Comparison of ENCODE assay signal across 8 cellular contexts in the genomic region with DNA sequence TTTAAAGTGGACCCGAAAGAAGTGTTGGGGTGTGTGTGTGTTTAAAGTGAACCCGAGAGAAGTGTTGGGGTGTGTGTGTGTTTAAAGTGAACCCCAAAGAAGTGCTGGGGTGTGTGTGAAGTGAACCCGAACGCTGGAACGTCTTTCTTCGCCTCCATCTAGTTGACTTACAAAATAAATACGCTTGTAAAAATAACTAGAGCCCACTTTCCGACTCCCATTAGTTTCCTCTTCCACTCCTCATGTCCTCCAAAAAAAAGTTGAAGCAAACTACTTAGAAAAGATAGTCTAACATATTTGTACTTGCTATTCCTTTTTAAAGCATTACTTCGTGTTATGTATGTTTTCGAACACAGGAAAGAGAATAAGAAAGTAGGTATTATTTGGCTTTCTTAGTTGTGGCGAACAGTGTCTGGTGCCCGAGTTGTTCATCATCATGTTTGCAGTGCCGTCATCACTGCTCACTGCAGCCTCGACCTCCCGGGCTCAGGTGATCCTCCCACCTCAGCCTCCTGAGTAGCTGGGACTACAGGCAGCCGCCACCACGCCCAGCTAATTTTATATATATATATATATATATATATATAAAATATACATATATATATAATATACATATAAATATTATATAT. TPM values are rescaled to one million over a fixed set of nuclear protein-coding genes. Genes with fewer than 3 reads are reported as not detected.
DNase-seq lines count a peak whose midpoint lies in the region; ATAC-seq and TF ChIP-seq lines count a peak whose summit lies in the region.

No MANE protein-coding gene starts in this region.

- POLR2A ChIA-PET in SK-N-SH (lab: Yijun Ruan, JAX) = no interaction called here

- H3K4me2 ChIP-seq in SK-N-SH = peak overlapping the region; percentile 77

- no peak for DNase-seq in SK-N-SH
- peak; percentile 24 for DNase-seq in T follicular helper cell (ENCODE audit: low read depth)
- peak; percentile 25 for DNase-seq in cerebellar cortex (ENCODE audit: low spot score)

- H3K4me1 ChIP-seq in SK-N-SH (ENCODE audit: control insufficient read depth in 1 of 2, insufficient read depth in 2 of 2, low read depth in 1 of 2, low read length in 1 of 2) (peaks cover 3 to 7% of the 10 kb centered on the region in 2 experiments; a peak in 2 of 4 replicates), muscle layer of duodenum (ENCODE audit: control insufficient read depth in 1 of 2, insufficient read depth in 2 of 2, low read length in 2 of 2) (peaks cover 0 to 18% of the 10 kb centered on the region in 2 donors)

- no peak for TF ChIP-seq CTCF in SK-N-SH (IDR thresholded peaks at IDR 0.05)

- TF ChIP-seq EP300 in SK-N-SH (IDR thresholded peaks at IDR 0.05; ENCODE audit: borderline replicate concordance in 1 of 2, low read depth in 1 of 2, low read length in 1 of 2) = no peak

- H3K36me3 ChIP-seq in SK-N-SH (replicated peaks in 1 of 2; ENCODE audit: control insufficient read depth in 1 of 2, insufficient read depth in 2 of 2, low read length in 1 of 2) = peaks cover 0 to 3% of the 10 kb centered on the region in 2 experiments
- peaks cover 0 to 9% of the 10 kb centered on the region in 2 donors for H3K36me3 ChIP-seq in muscle layer of duodenum (ENCODE audit: control insufficient read depth in 1 of 2, insufficient read depth in 2 of 2, low read length in 2 of 2)

- peak overlapping the region; percentile 86 to 93 for H3K4me3 ChIP-seq in SK-N-SH (ENCODE audit: low read depth in 2 of 2, low read length in 1 of 2)
- peak overlapping the region; percentile 85 to 94 for H3K4me3 ChIP-seq in muscle layer of duodenum (ENCODE audit: low read depth in 1 of 2, low read length in 2 of 2)

- H3K27me3 ChIP-seq in SK-N-SH (ENCODE audit: insufficient read depth) = no peaks in the 10 kb centered on the region
- no peaks in the 10 kb centered on the region for H3K27me3 ChIP-seq in muscle layer of duodenum (ENCODE audit: low read depth, low read length)

- H3K27ac ChIP-seq in SK-N-SH (ENCODE audit: low read depth in 2 of 2, low read length in 1 of 2) (peak overlapping the region; percentile 92 to 97; a peak in 3 of 4 replicates), muscle layer of duodenum (ENCODE audit: low read length) (peak overlapping the region; percentile 91)

- 38% methylated on average over 15 of the region's 17 CpGs for WGBS in SK-N-SH (ENCODE audit: low lambda C conversion rate)

- peak overlapping the region; percentile 96; the same call in 1 of the 2 replicates for H2AFZ ChIP-seq in SK-N-SH (ENCODE audit: low read depth)

- H3K9ac ChIP-seq in SK-N-SH = peak overlapping the region; percentile 92

- H3K9me2 ChIP-seq in SK-N-SH = no peaks in the 10 kb centered on the region

- H3K79me2 ChIP-seq in SK-N-SH (ENCODE audit: insufficient read depth) = peaks cover 60% of the 10 kb centered on the region

- CTCF ChIA-PET in SK-N-SH (lab: Yijun Ruan, JAX) = no interaction called here

- no peak for TF ChIP-seq RAD21 in SK-N-SH (IDR thresholded peaks at IDR 0.05; ENCODE audit: low read length)

- no peaks in the 10 kb centered on the region for H3K9me3 ChIP-seq in SK-N-SH
- no peaks in the 10 kb centered on the region for H3K9me3 ChIP-seq in muscle layer of duodenum (ENCODE audit: control insufficient read depth in 1 of 2, low read length in 2 of 2)

- H4K20me1 ChIP-seq in SK-N-SH (ENCODE audit: insufficient read depth) = peaks cover 42% of the 10 kb centered on the region

- ATAC-seq in SK-N-SH treated with all-trans-retinoic acid at 6 μM for 48 hours (no peak), GM19023 (IDR thresholded peaks at IDR 0.05; ENCODE audit: unreplicated experiment) (no peak), GM21717 (IDR thresholded peaks at IDR 0.05; ENCODE audit: unreplicated experiment) (no peak), GM21825 (IDR thresholded peaks at IDR 0.05; ENCODE audit: unreplicated experiment) (no peak)

- H3F3A ChIP-seq in SK-N-SH (replicated peaks; ENCODE audit: insufficient read depth) = peaks cover 20% of the 10 kb centered on the region

TF ChIP-seq in SK-N-SH, 30 proteins besides CTCF, POLR2A, EP300 and RAD21 (continues in another document):
- TF ChIP-seq, protein P1, sequence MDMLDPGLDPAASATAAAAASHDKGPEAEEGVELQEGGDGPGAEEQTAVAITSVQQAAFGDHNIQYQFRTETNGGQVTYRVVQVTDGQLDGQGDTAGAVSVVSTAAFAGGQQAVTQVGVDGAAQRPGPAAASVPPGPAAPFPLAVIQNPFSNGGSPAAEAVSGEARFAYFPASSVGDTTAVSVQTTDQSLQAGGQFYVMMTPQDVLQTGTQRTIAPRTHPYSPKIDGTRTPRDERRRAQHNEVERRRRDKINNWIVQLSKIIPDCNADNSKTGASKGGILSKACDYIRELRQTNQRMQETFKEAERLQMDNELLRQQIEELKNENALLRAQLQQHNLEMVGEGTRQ (IDR thresholded peaks at IDR 0.05; ENCODE audit: borderline replicate concordance, low read depth, low read length) = no peak
- TF ChIP-seq, protein P2, sequence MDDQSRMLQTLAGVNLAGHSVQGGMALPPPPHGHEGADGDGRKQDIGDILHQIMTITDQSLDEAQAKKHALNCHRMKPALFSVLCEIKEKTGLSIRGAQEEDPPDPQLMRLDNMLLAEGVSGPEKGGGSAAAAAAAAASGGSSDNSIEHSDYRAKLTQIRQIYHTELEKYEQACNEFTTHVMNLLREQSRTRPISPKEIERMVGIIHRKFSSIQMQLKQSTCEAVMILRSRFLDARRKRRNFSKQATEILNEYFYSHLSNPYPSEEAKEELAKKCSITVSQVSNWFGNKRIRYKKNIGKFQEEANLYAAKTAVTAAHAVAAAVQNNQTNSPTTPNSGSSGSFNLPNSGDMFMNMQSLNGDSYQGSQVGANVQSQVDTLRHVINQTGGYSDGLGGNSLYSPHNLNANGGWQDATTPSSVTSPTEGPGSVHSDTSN (IDR thresholded peaks at IDR 0.05) = no peak
- TF ChIP-seq YY1 (IDR thresholded peaks at IDR 0.05; ENCODE audit: low read depth) = no peak
- TF ChIP-seq, protein P3, sequence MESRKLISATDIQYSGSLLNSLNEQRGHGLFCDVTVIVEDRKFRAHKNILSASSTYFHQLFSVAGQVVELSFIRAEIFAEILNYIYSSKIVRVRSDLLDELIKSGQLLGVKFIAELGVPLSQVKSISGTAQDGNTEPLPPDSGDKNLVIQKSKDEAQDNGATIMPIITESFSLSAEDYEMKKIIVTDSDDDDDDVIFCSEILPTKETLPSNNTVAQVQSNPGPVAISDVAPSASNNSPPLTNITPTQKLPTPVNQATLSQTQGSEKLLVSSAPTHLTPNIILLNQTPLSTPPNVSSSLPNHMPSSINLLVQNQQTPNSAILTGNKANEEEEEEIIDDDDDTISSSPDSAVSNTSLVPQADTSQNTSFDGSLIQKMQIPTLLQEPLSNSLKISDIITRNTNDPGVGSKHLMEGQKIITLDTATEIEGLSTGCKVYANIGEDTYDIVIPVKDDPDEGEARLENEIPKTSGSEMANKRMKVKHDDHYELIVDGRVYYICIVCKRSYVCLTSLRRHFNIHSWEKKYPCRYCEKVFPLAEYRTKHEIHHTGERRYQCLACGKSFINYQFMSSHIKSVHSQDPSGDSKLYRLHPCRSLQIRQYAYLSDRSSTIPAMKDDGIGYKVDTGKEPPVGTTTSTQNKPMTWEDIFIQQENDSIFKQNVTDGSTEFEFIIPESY (IDR thresholded peaks at IDR 0.05; ENCODE audit: borderline replicate concordance, low read depth) = no peak

TF ChIP-seq in SK-N-SH treated with all-trans-retinoic acid at 6 μM for 48 hours, 23 proteins besides CTCF, POLR2A, EP300 and RAD21 (continues in another document):
- TF ChIP-seq SNAI2 (CRISPR knock-in tag; IDR thresholded peaks at IDR 0.05) (no peak), ZFP3 (CRISPR knock-in tag; IDR thresholded peaks at IDR 0.05) (no peak)
- TF ChIP-seq, protein P4, sequence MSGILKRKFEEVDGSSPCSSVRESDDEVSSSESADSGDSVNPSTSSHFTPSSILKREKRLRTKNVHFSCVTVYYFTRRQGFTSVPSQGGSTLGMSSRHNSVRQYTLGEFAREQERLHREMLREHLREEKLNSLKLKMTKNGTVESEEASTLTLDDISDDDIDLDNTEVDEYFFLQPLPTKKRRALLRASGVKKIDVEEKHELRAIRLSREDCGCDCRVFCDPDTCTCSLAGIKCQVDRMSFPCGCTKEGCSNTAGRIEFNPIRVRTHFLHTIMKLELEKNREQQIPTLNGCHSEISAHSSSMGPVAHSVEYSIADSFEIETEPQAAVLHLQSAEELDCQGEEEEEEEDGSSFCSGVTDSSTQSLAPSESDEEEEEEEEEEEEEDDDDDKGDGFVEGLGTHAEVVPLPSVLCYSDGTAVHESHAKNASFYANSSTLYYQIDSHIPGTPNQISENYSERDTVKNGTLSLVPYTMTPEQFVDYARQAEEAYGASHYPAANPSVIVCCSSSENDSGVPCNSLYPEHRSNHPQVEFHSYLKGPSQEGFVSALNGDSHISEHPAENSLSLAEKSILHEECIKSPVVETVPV (CRISPR knock-in tag; IDR thresholded peaks at IDR 0.05) = no peak
- TF ChIP-seq, protein P5, sequence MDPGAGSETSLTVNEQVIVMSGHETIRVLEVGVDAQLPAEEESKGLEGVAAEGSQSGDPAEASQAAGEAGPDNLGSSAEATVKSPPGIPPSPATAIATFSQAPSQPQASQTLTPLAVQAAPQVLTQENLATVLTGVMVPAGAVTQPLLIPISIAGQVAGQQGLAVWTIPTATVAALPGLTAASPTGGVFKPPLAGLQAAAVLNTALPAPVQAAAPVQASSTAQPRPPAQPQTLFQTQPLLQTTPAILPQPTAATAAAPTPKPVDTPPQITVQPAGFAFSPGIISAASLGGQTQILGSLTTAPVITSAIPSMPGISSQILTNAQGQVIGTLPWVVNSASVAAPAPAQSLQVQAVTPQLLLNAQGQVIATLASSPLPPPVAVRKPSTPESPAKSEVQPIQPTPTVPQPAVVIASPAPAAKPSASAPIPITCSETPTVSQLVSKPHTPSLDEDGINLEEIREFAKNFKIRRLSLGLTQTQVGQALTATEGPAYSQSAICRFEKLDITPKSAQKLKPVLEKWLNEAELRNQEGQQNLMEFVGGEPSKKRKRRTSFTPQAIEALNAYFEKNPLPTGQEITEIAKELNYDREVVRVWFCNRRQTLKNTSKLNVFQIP (CRISPR knock-in tag; IDR thresholded peaks at IDR 0.05; ENCODE audit: borderline replicate concordance, low read depth) = no peak

RNA-seq across cellular contexts. Expression of a gene that starts 1.1 kb away (rescaled TPM):
- 22.6 and 29.7 TPM in 2 replicates for polyA plus RNA-seq in SK-N-SH (2012; rRNA removed)
- 18.1 and 24.0 TPM in 2 replicates for polyA plus RNA-seq in SK-N-SH (2012; cell fraction: cytosol; rRNA removed)
- 30.6 and 43.2 TPM in 2 replicates for polyA plus RNA-seq in SK-N-SH (2012; cell fraction: nucleus; rRNA removed)

RNA-seq across cellular contexts. Expression of a gene that starts 42.5 kb away (rescaled TPM):
- 14.7 and 16.1 TPM in 2 replicates for polyA plus RNA-seq in SK-N-SH (2012; rRNA removed)
- 18.5 and 18.8 TPM in 2 replicates for polyA plus RNA-seq in SK-N-SH (2012; cell fraction: cytosol; rRNA removed)
- polyA plus RNA-seq in SK-N-SH (2012; cell fraction: nucleus; rRNA removed) = 8.7 and 13.1 TPM in 2 replicates

RNA-seq across cellular contexts. Expression of a gene that starts 55.4 kb away (rescaled TPM):
- 14.1 and 14.9 TPM in 2 replicates for polyA plus RNA-seq in SK-N-SH (2012; rRNA removed)
- 8.0 and 10.3 TPM in 2 replicates for polyA plus RNA-seq in SK-N-SH (2012; cell fraction: cytosol; rRNA removed)
- 24.1 and 28.9 TPM in 2 replicates for polyA plus RNA-seq in SK-N-SH (2012; cell fraction: nucleus; rRNA removed)
